In the genomic region with DNA sequence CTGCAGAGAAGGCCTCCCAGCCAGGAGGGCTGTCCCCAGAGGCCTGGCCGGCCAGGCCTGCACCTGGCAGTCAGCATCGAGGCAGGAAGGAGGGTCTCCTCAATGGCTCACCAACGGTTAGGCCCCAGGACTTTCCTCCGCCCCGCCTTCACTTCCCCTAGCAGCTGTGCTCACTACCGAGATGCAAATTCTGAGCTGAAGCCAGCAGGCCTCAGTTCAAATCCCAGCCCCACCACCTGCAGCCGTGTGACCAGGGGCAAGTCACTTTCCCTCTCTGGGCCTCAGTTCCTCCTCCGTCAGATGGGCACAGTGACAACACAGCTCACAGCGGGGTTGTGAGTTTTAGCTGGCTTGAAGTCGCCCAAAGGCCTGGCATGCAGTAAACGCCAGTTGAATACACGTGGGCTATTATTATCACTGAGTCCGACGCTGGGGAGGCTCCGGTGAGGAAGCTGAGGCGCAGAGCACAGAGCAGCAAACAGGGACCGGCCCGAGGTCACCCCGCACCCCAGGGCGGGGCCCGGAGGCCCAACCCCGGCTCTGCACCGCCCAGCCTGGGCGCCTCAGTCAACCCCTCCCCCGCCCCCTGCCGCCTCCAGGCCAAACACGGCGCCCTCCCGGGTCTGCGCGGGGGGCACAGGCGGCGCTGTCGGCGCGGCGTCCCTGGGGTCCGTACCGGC, we compare ENCODE assay signal across 8 cellular contexts. TPM values are rescaled to one million over a fixed set of nuclear protein-coding genes. Genes with fewer than 3 reads are reported as not detected.
DNase-seq lines count a peak whose midpoint lies in the region; ATAC-seq and TF ChIP-seq lines count a peak whose summit lies in the region.

No MANE protein-coding gene starts in this region.

- H3K4me3 Mint-ChIP-seq in CD4-positive, CD25-positive, alpha-beta regulatory T cell, result peak overlapping the region; percentile 65 to 83 (median 80)
- H3K4me3 Mint-ChIP-seq in activated T-helper 17 cell treated with anti-CD3 and anti-CD28 coated beads, Interleukin-2, amount 50 U/mL, for 72 hours, result peak overlapping the region; percentile 85

- peak overlapping the region; percentile 48 for H3K4me3 ChIP-seq in CD4-positive, CD25-positive, alpha-beta regulatory T cell (ENCODE audit: low read depth, low read length)
- H3K4me3 ChIP-seq in iPS-18c (ENCODE audit: insufficient read depth, low read depth, low read length), result peak overlapping the region; percentile 26

- H3K9me3 Mint-ChIP-seq in CD4-positive, CD25-positive, alpha-beta regulatory T cell, result no peaks in the 10 kb centered on the region
- no peaks in the 10 kb centered on the region for H3K9me3 Mint-ChIP-seq in activated T-helper 17 cell treated with anti-CD3 and anti-CD28 coated beads, Interleukin-2, amount 50 U/mL, for 72 hours

- no peaks in the 10 kb centered on the region for H3K27me3 ChIP-seq in CD4-positive, CD25-positive, alpha-beta regulatory T cell (ENCODE audit: control insufficient read depth, insufficient read depth, low read length)

- peak; percentile 49 for TF ChIP-seq POLR2A in GM18951 (IDR thresholded peaks at IDR 0.05; ENCODE audit: extremely low read depth, insufficient read depth, insufficient read length)

- ATAC-seq in CD4-positive, CD25-positive, alpha-beta regulatory T cell (ENCODE audit: low read depth in 2 of 2), result no peak
- ATAC-seq in HG03066 (IDR thresholded peaks at IDR 0.05; ENCODE audit: low read depth, unreplicated experiment), result peak; percentile 46
- ATAC-seq in activated T-helper 17 cell treated with anti-CD3 and anti-CD28 coated beads, Interleukin-2, amount 50 U/mL, for 72 hours (replicated peaks), result peak; percentile 54

- H3K27me3 Mint-ChIP-seq in CD4-positive, CD25-positive, alpha-beta regulatory T cell, result no peaks in the 10 kb centered on the region
- H3K27me3 Mint-ChIP-seq in activated T-helper 17 cell treated with anti-CD3 and anti-CD28 coated beads, Interleukin-2, amount 50 U/mL, for 72 hours, result no peaks in the 10 kb centered on the region

- H3K4me1 ChIP-seq in CD4-positive, CD25-positive, alpha-beta regulatory T cell (ENCODE audit: control insufficient read depth, insufficient read depth, low read length, poor library complexity, severe bottlenecking), result peaks cover 18% of the 10 kb centered on the region

- H3K27ac ChIP-seq in CD4-positive, CD25-positive, alpha-beta regulatory T cell (ENCODE audit: insufficient read depth, low read length, poor library complexity, severe bottlenecking), result peak overlapping the region; percentile 60

- in situ Hi-C loops in GM18951 (cut with MboI; ENCODE audit: low sequenced_read_pairs, unreplicated experiment), result no loop called here

- H3K4me1 Mint-ChIP-seq in CD4-positive, CD25-positive, alpha-beta regulatory T cell, result peaks cover 0 to 46% (median 31%) of the 10 kb centered on the region in 4 donors
- peaks cover 40% of the 10 kb centered on the region for H3K4me1 Mint-ChIP-seq in activated T-helper 17 cell treated with anti-CD3 and anti-CD28 coated beads, Interleukin-2, amount 50 U/mL, for 72 hours

- H3K36me3 Mint-ChIP-seq in CD4-positive, CD25-positive, alpha-beta regulatory T cell, result no peaks in the 10 kb centered on the region
- peaks cover 25% of the 10 kb centered on the region for H3K36me3 Mint-ChIP-seq in activated T-helper 17 cell treated with anti-CD3 and anti-CD28 coated beads, Interleukin-2, amount 50 U/mL, for 72 hours (ENCODE audit: low read depth)

- peak in 2 of 3 donors; percentile 44 to 81 for DNase-seq in CD4-positive, CD25-positive, alpha-beta regulatory T cell
- DNase-seq in NCI-H748 treated with DMSO at 0.1 percent for 48 hours (lab: John Stamatoyannopoulos, UW) (peak; percentile 5), posterior vena cava (ENCODE audit: low spot score) (no peak)
- peak; percentile 33 to 79 (median 57) for DNase-seq in stimulated activated CD4-positive, alpha-beta T cell treated with anti-CD3 and anti-CD28 coated beads, TNF-alpha, amount 100 ng/mL, for 48 hours (ENCODE audit: low read depth in 3 of 3)

- peak overlapping the region in 2 of 3 donors; percentile 58 to 76 for H3K27ac Mint-ChIP-seq in CD4-positive, CD25-positive, alpha-beta regulatory T cell
- peak overlapping the region; percentile 84 for H3K27ac Mint-ChIP-seq in activated T-helper 17 cell treated with anti-CD3 and anti-CD28 coated beads, Interleukin-2, amount 50 U/mL, for 72 hours

- no peaks in the 10 kb centered on the region for H3K9me3 ChIP-seq in CD4-positive, CD25-positive, alpha-beta regulatory T cell (ENCODE audit: control insufficient read depth in 2 of 2, low read length in 2 of 2)
- no peaks in the 10 kb centered on the region for H3K9me3 ChIP-seq in iPS-18c (ENCODE audit: control insufficient read depth, insufficient read depth, low read length)

- intact Hi-C loops in posterior vena cava (cut with DNase I), result no loop called here

- H3K36me3 ChIP-seq in CD4-positive, CD25-positive, alpha-beta regulatory T cell (ENCODE audit: control insufficient read depth, insufficient read depth, low read length), result no peaks in the 10 kb centered on the region

RNA-seq across cellular contexts. Expression of gene E2F1, which starts 0.7 kb away (rescaled TPM):
- total RNA-seq in CD4-positive, CD25-positive, alpha-beta regulatory T cell, result 3.1 TPM
- 1 to 10 TPM in 1 of 4 donors, under 1 TPM in 3; 0.48 to 2.4 (median 0.85) TPM for polyA plus RNA-seq in CD4-positive, CD25-positive, alpha-beta regulatory T cell
- 10 to 100 TPM; 40.2 to 65.4 TPM for total RNA-seq in activated T-helper 17 cell treated with anti-CD3 and anti-CD28 coated beads, Interleukin-2, amount 50 U/mL, for 72 hours
- 1 to 10 TPM; 2.0 to 2.2 TPM for total RNA-seq in posterior vena cava

RNA-seq across cellular contexts. Expression of gene NECAB3, which starts 11.2 kb away (rescaled TPM):
- total RNA-seq in CD4-positive, CD25-positive, alpha-beta regulatory T cell, result 15.6 TPM
- polyA plus RNA-seq in CD4-positive, CD25-positive, alpha-beta regulatory T cell, result 1 to 10 TPM; 3.0 to 6.3 (median 3.6) TPM
- total RNA-seq in activated T-helper 17 cell treated with anti-CD3 and anti-CD28 coated beads, Interleukin-2, amount 50 U/mL, for 72 hours, result 10 to 100 TPM; 20.8 to 26.5 TPM
- 10 to 100 TPM; 25.5 to 36.6 TPM for total RNA-seq in posterior vena cava

RNA-seq across cellular contexts. Expression of gene ACTL10, which starts 18.7 kb away (rescaled TPM):
- 2.0 TPM for total RNA-seq in CD4-positive, CD25-positive, alpha-beta regulatory T cell
- 10 to 100 TPM in 1 of 4 donors, 1 to 10 TPM in 3; 7.1 to 11.6 (median 8.6) TPM for polyA plus RNA-seq in CD4-positive, CD25-positive, alpha-beta regulatory T cell
- total RNA-seq in activated T-helper 17 cell treated with anti-CD3 and anti-CD28 coated beads, Interleukin-2, amount 50 U/mL, for 72 hours, result 1 to 10 TPM; 1.5 to 2.6 TPM
- 1 to 10 TPM; 1.2 to 1.4 TPM for total RNA-seq in posterior vena cava

RNA-seq across cellular contexts. Expression of gene C20orf144, which starts 23.3 kb away (rescaled TPM):
- total RNA-seq in CD4-positive, CD25-positive, alpha-beta regulatory T cell, result not detected
- under 1 TPM in 1 of 4 donors, not detected in 3; 0.41 TPM for polyA plus RNA-seq in CD4-positive, CD25-positive, alpha-beta regulatory T cell
- total RNA-seq in activated T-helper 17 cell treated with anti-CD3 and anti-CD28 coated beads, Interleukin-2, amount 50 U/mL, for 72 hours, result under 1 TPM; 0.26 to 0.41 TPM
- not detected for total RNA-seq in posterior vena cava

RNA-seq across cellular contexts. Expression of gene PXMP4, which starts 34.6 kb away (rescaled TPM):
- 5.3 TPM for total RNA-seq in CD4-positive, CD25-positive, alpha-beta regulatory T cell
- polyA plus RNA-seq in CD4-positive, CD25-positive, alpha-beta regulatory T cell, result 10 to 100 TPM; 10.7 to 14.5 (median 11.8) TPM
- total RNA-seq in activated T-helper 17 cell treated with anti-CD3 and anti-CD28 coated beads, Interleukin-2, amount 50 U/mL, for 72 hours, result 1 to 10 TPM; 6.7 to 8.0 TPM
- 1 to 10 TPM; 5.2 to 9.0 TPM for total RNA-seq in posterior vena cava

Comparison
In these comparisons a context has a peak if more than half of its experiments do, and no peak if none do; other contexts are left out.
1. ATAC-seq: peak in HG03066 (single experiment) and activated T-helper 17 cell treated with anti-CD3 and anti-CD28 coated beads, Interleukin-2, amount 50 U/mL, for 72 hours (single experiment); none in CD4-positive, CD25-positive, alpha-beta regulatory T cell (0 of 2).
2. RNA of gene E2F1, which starts 0.7 kb away (total RNA-seq): 40.2 to 65.4 TPM in activated T-helper 17 cell treated with anti-CD3 and anti-CD28 coated beads, Interleukin-2, amount 50 U/mL, for 72 hours; 3.1 TPM in CD4-positive, CD25-positive, alpha-beta regulatory T cell (single experiment) and 2.0 to 2.2 TPM in posterior vena cava; every median in the first group is over 10 times any median in the second.